Comparison of ENCODE assay signal across 8 cellular contexts in the genomic region with DNA sequence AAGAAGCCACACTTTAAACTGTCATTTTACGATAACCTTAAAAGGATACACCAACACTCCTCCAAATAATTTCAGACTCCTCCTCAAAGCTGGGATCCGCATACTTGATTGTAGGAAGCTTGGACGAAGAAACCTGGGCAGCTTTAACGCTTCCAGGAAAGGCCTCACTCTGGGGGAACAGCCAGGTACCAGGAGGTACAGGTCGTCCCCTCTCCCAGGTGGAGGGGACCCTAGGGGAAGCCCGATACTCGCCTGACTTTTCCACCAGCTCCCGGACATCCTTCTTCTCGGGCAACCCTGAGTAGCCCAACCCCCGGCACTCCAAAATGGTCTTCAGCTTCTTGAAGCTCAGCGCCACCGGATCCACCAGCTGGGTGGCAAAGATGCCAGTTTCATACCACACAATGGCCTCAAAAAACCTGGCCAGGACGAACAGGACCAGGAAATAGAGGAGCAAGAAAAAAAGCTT. TPM values are rescaled to one million over a fixed set of nuclear protein-coding genes. Genes with fewer than 3 reads are reported as not detected.
A peak's percentile ranks its signal among the peaks of the same experiment; 100 is the strongest.
DNase-seq lines count a peak whose midpoint lies in the region; ATAC-seq, FAIRE-seq and TF ChIP-seq lines count a peak whose summit lies in the region.

No MANE protein-coding gene starts in this region.

- H3K4me2 ChIP-seq in endothelial cell of umbilical vein (ENCODE audit: insufficient read depth, low read length) = peak overlapping the region; percentile 100

- dilution Hi-C loops in endothelial cell of umbilical vein (cut with MboI; ENCODE audit: extremely low pct_ligation_motif_present, low sequenced_read_pairs) = no loop called here

- H3K9me1 ChIP-seq in endothelial cell of umbilical vein (replicated peaks; ENCODE audit: control insufficient read depth, extremely low read depth, insufficient read depth, low read length) = peaks cover 4% of the 10 kb centered on the region

- H3K4me1 ChIP-seq in endothelial cell of umbilical vein (ENCODE audit: control insufficient read depth, extremely low read depth, insufficient read depth, low read length) = peaks cover 15% of the 10 kb centered on the region
- peaks cover 23% of the 10 kb centered on the region for H3K4me1 ChIP-seq in muscle layer of colon (ENCODE audit: insufficient read depth, low read length)
- peaks cover 9 to 28% of the 10 kb centered on the region in 2 donors for H3K4me1 ChIP-seq in thoracic aorta (ENCODE audit: control insufficient read depth in 1 of 2, low read depth in 2 of 2)

- peaks cover 39% of the 10 kb centered on the region for H3K79me2 ChIP-seq in endothelial cell of umbilical vein (ENCODE audit: control insufficient read depth, insufficient read depth, low read length)

- H3K27ac ChIP-seq in endothelial cell of umbilical vein (ENCODE audit: insufficient read depth, low read depth, low read length) = peak overlapping the region; percentile 94
- H3K27ac ChIP-seq in muscle layer of colon (ENCODE audit: low read depth, low read length) = peak overlapping the region; percentile 93
- peak overlapping the region; percentile 97 to 98 for H3K27ac ChIP-seq in thoracic aorta

- CTCF ChIA-PET in endothelial cell of umbilical vein (lab: Charles Lee) = interaction anchor here (0.6 to 1.6 kb wide), 8 partner anchors 9 to 402 kb away, joined by 3 to 4 read pairs (median 4); no protein-coding TSS in a partner anchor

- H4K20me1 ChIP-seq in endothelial cell of umbilical vein (replicated peaks; ENCODE audit: control insufficient read depth, extremely low read depth, insufficient read depth, low read length) = no peaks in the 10 kb centered on the region

- FAIRE-seq in endothelial cell of umbilical vein (lab: Jason Lieb, UNC) = peak; percentile 4

- peaks cover 0 to 3% of the 10 kb centered on the region in 2 experiments for H3K36me3 ChIP-seq in endothelial cell of umbilical vein (ENCODE audit: control insufficient read depth in 2 of 2, extremely low read depth in 1 of 2, insufficient read depth in 2 of 2, low read length in 2 of 2)
- H3K36me3 ChIP-seq in muscle layer of colon (ENCODE audit: insufficient read depth, low read length) = peaks cover 11% of the 10 kb centered on the region
- H3K36me3 ChIP-seq in thoracic aorta = peaks cover 4% of the 10 kb centered on the region

- H3K9ac ChIP-seq in endothelial cell of umbilical vein (replicated peaks; ENCODE audit: extremely low read depth, insufficient read depth, low read length) (peak overlapping the region; percentile 98), muscle layer of colon (ENCODE audit: low read length) (peak overlapping the region; percentile 92)

- peak overlapping the region; percentile 92 for H2AFZ ChIP-seq in endothelial cell of umbilical vein (ENCODE audit: low read depth, low read length)

- peak; percentile 3 for DNase-seq in COR-L47 (lab: John Stamatoyannopoulos, UW)
- peak; percentile 28 for DNase-seq in HT1080 (ENCODE audit: low read depth)
- DNase-seq in endothelial cell of umbilical vein (ENCODE audit: low read depth, low spot score) = peak; percentile 52
- no peak for DNase-seq in thoracic aorta (ENCODE audit: low spot score)
- no peak for DNase-seq in amniotic stem cell (lab: John Stamatoyannopoulos, UW)
- DNase-seq in NCI-H446 (lab: John Stamatoyannopoulos, UW) = no peak

- intact Hi-C loops in endothelial cell of umbilical vein (cut with micrococcal nuclease) = loop anchor here (1.0 to 5.0 kb wide), 4 partner anchors 38 to 425 kb away; a partner anchor contains a TSS

- peak overlapping the region; percentile 89 for H3K4me3 ChIP-seq in WI38 (ENCODE audit: low read depth, low read length)
- peak overlapping the region; percentile 74 to 98 (median 78) for H3K4me3 ChIP-seq in endothelial cell of umbilical vein (replicated peaks in 1 of 3; ENCODE audit: insufficient read depth in 1 of 3, low read depth in 1 of 3, low read length in 3 of 3)
- H3K4me3 ChIP-seq in muscle layer of colon (ENCODE audit: low read depth in 1 of 2, low read length in 2 of 2) = peak overlapping the region; percentile 80 to 97
- H3K4me3 ChIP-seq in thoracic aorta = peak overlapping the region; percentile 78

- TSS peak; percentile 20 for BruUV-seq in endothelial cell of umbilical vein (replicated peaks; lab: Mats Ljungman, UMichigan)

- H3K27me3 ChIP-seq in endothelial cell of umbilical vein (ENCODE audit: control insufficient read depth in 2 of 2, insufficient read depth in 2 of 2, low read length in 2 of 2) = no peaks in the 10 kb centered on the region
- H3K27me3 ChIP-seq in muscle layer of colon (ENCODE audit: control insufficient read depth in 1 of 2, insufficient read depth in 2 of 2, low read length in 2 of 2) = no peaks in the 10 kb centered on the region
- H3K27me3 ChIP-seq in thoracic aorta (replicated peaks; ENCODE audit: insufficient read depth) = no peaks in the 10 kb centered on the region

- POLR2A ChIA-PET in endothelial cell of umbilical vein (lab: Charles Lee) = interaction anchor here (1.7 to 2.1 kb wide), 3 partner anchors 38 to 181 kb away, joined by 4 to 11 read pairs (median 7); a partner anchor contains a TSS

- TF ChIP-seq CTCF in WI38 (IDR thresholded peaks at IDR 0.05; ENCODE audit: low read depth, low read length) = no peak
- TF ChIP-seq CTCF in endothelial cell of umbilical vein (IDR thresholded peaks at IDR 0.05; ENCODE audit: extremely low read depth in 1 of 2, insufficient read depth in 1 of 2, low read depth in 1 of 2, low read length in 2 of 2) = no peak
- no peak for TF ChIP-seq CTCF in thoracic aorta (IDR thresholded peaks at IDR 0.05)

- ATAC-seq in thoracic aorta (ENCODE audit: insufficient number of reproducible peaks, low FRiP score, low read depth) = no peak

- H3K9me3 ChIP-seq in endothelial cell of umbilical vein (replicated peaks; ENCODE audit: control insufficient read depth, insufficient read depth, low read length) = no peaks in the 10 kb centered on the region
- H3K9me3 ChIP-seq in muscle layer of colon (ENCODE audit: low read length) = no peaks in the 10 kb centered on the region
- H3K9me3 ChIP-seq in thoracic aorta = no peaks in the 10 kb centered on the region

- no peak for TF ChIP-seq POLR2A in endothelial cell of umbilical vein (IDR thresholded peaks at IDR 0.05; ENCODE audit: low read depth, low read length)

TF ChIP-seq in endothelial cell of umbilical vein, 7 proteins besides CTCF, POLR2A, EP300 and RAD21:
- TF ChIP-seq POLR2AphosphoS5 (IDR thresholded peaks at IDR 0.05; ENCODE audit: insufficient read depth, low read depth, low read length) (no peak), JUN (IDR thresholded peaks at IDR 0.05; ENCODE audit: borderline replicate concordance, insufficient read depth, insufficient read length, low read depth) (no peak), FOS (IDR thresholded peaks at IDR 0.05; ENCODE audit: borderline replicate concordance, insufficient read depth, low read length) (no peak)
- TF ChIP-seq, protein P1, sequence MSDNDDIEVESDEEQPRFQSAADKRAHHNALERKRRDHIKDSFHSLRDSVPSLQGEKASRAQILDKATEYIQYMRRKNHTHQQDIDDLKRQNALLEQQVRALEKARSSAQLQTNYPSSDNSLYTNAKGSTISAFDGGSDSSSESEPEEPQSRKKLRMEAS (IDR thresholded peaks at IDR 0.05; ENCODE audit: insufficient read depth, insufficient read length) = no peak

RNA-seq across cellular contexts. Expression of a gene that starts 1.2 kb away (rescaled TPM):
- 7.0 and 7.3 TPM in 2 replicates for total RNA-seq in HT1080 (2014; rRNA removed; shearing (Covaris generic))
- polyA plus RNA-seq in HT1080 (2015; cell fraction: cytosol; rRNA removed) = 9.3 and 13.5 TPM in 2 replicates
- 19.1 and 23.0 TPM in 2 replicates for polyA plus RNA-seq in HT1080 (2015; cell fraction: nucleus; rRNA removed)
- 24.2 and 27.2 TPM in 2 replicates for total RNA-seq in endothelial cell of umbilical vein
- 13.4 and 15.6 TPM in 2 replicates for polyA plus RNA-seq in endothelial cell of umbilical vein
- 11.0 and 12.1 TPM in 2 replicates for polyA plus RNA-seq in endothelial cell of umbilical vein (2011; cell fraction: cytosol; rRNA removed)
- 29.5 and 41.7 TPM in 2 replicates for polyA plus RNA-seq in endothelial cell of umbilical vein (2011; cell fraction: nucleus; rRNA removed)
- polyA plus RNA-seq in endothelial cell of umbilical vein (2012) = 25.8 TPM in 2 replicates
- 20.7 and 26.7 TPM in 2 replicates for polyA minus RNA-seq in endothelial cell of umbilical vein
- polyA minus RNA-seq in endothelial cell of umbilical vein (2011; cell fraction: cytosol; rRNA and poly(A)+ RNA removed) = 6.5 TPM
- 65.6 and 76.3 TPM in 2 replicates for polyA minus RNA-seq in endothelial cell of umbilical vein (2011; cell fraction: nucleus; rRNA and poly(A)+ RNA removed)
- 10 to 100 TPM; 33.7 to 46.8 TPM for total RNA-seq in thoracic aorta

RNA-seq across cellular contexts. Expression of a gene that starts 59.2 kb away (rescaled TPM):
- 51.3 and 58.8 TPM in 2 replicates for total RNA-seq in HT1080 (2014; rRNA removed; shearing (Covaris generic))
- polyA plus RNA-seq in HT1080 (2015; cell fraction: cytosol; rRNA removed) = 58.8 and 65.2 TPM in 2 replicates
- 23.5 and 25.1 TPM in 2 replicates for polyA plus RNA-seq in HT1080 (2015; cell fraction: nucleus; rRNA removed)
- total RNA-seq in endothelial cell of umbilical vein (86.3 and 92.2 TPM in 2 replicates), thoracic aorta (100 to 1,000 TPM; 138 to 139 TPM)
- polyA plus RNA-seq in endothelial cell of umbilical vein = 44.3 and 48.1 TPM in 2 replicates
- 86.2 and 101 TPM in 2 replicates for polyA plus RNA-seq in endothelial cell of umbilical vein (2011; cell fraction: cytosol; rRNA removed)
- polyA plus RNA-seq in endothelial cell of umbilical vein (2011; cell fraction: nucleus; rRNA removed) = 36.6 and 39.9 TPM in 2 replicates
- 99.2 and 114 TPM in 2 replicates for polyA plus RNA-seq in endothelial cell of umbilical vein (2012)
- polyA minus RNA-seq in endothelial cell of umbilical vein = 61.4 and 70.9 TPM in 2 replicates
- polyA minus RNA-seq in endothelial cell of umbilical vein (2011; cell fraction: cytosol; rRNA and poly(A)+ RNA removed) = 12.9 TPM
- 18.6 and 30.0 TPM in 2 replicates for polyA minus RNA-seq in endothelial cell of umbilical vein (2011; cell fraction: nucleus; rRNA and poly(A)+ RNA removed)

Comparison
In these comparisons a context has a peak if more than half of its experiments do, and no peak if none do; other contexts are left out.
1. DNase-seq: peak in COR-L47 (single experiment), HT1080 (single experiment) and endothelial cell of umbilical vein (single experiment); none in thoracic aorta (single experiment), amniotic stem cell (single experiment) and NCI-H446 (0 of 2).
2. Peak in every context shown above with its lines, with median percentiles within 50 percentile points of each other: H3K4me3 ChIP-seq and H3K27ac ChIP-seq.